9 cellular contexts compared by ENCODE assay signal in the genomic region with DNA sequence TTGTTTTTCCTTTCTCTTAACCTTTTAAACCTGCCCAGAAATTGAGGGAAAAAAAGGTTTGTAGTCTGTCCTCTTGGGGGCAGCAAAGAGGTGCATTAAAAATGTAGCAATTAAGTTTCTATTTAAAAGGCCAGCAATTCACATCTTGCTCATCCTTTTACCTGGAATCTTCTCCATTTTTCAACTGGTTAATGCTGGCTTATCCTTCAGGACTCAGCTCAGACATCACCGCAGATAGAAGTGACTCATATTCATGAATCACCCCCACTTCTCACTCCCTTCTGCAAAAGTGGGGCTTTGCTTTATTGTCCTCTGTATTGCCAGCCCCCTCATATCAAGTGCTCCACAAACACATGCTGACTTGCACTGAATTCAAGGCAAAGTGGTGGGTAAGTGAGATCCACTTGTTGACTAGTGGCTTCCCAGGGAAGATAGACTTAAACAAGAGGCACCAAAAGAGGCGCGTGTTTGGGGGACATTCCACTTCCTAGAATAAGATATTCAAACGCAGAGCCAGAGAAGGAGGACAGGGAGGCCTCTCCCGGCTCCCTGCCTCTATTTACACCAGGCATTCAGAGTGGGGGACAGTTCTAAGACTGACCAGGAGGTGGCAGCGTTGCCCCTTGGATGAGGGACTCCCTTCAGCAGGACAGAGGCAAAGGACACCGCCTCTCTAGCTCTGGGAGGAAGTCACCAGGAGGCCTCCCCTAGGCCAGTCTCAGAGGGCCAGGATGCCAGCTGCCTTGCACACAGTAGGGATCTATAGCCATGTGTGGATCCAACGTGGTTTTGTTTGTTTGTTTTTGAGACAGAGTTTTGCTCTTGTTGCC. TPM values are rescaled to one million over a fixed set of nuclear protein-coding genes. Genes with fewer than 3 reads are reported as not detected.
DNase-seq lines count a peak whose midpoint lies in the region; ATAC-seq and TF ChIP-seq lines count a peak whose summit lies in the region.
"Had no signal": no experiment of that assay in that cellular context is flagged by ENCODE, and none has a peak within 500 bp of the region (broad histone marks: within the 10 kb centered on the region; RNA-seq: fewer than 3 reads in every experiment).

No MANE protein-coding gene starts in this region.

- H3K27ac Mint-ChIP-seq in natural killer cell treated with Interleukin-12 subunit alpha and Interleukin-12 subunit beta and Interleukin-15 and Interleukin-18, amount 100 ng/mL, for 72 hours = no peak overlapping the region

- no peak overlapping the region for H3K4me3 ChIP-seq in Jurkat, Clone E6-1 (ENCODE audit: low read length)
- H3K4me3 ChIP-seq in PC-9 = no peak overlapping the region
- H3K4me3 ChIP-seq in fibroblast of lung (replicated peaks in 1 of 4; ENCODE audit: control extremely low read depth in 1 of 4, insufficient read depth in 1 of 4, low read depth in 3 of 4, low read length in 4 of 4) = no peak overlapping the region
- H3K4me3 ChIP-seq: SK-N-MC had no signal

- H3K27me3 ChIP-seq in PC-9 (ENCODE audit: insufficient read depth, low read depth) = 0 out of 2 replicates have a peak, but pooled peaks cover 3% of the 10 kb centered on the region
- no peaks in the 10 kb centered on the region for H3K27me3 ChIP-seq in fibroblast of lung (ENCODE audit: control insufficient read depth, insufficient read depth, low read length)

- peaks cover 30% of the 10 kb centered on the region for H3K4me1 ChIP-seq in PC-9 (replicated peaks; ENCODE audit: insufficient read depth)
- H3K4me1 ChIP-seq in fibroblast of lung (ENCODE audit: control insufficient read depth, extremely low read depth, insufficient read depth, low read length) = no peaks in the 10 kb centered on the region

- H2AFZ ChIP-seq in PC-9 = no peak overlapping the region
- H2AFZ ChIP-seq in fibroblast of lung (ENCODE audit: low read length) = no peak overlapping the region

- no peaks in the 10 kb centered on the region for H3K9me3 Mint-ChIP-seq in activated T-cell treated with anti-CD3 and anti-CD28 coated beads, Interleukin-2, amount 50 U/mL, for 4 hours
- no peaks in the 10 kb centered on the region for H3K9me3 Mint-ChIP-seq in natural killer cell treated with Interleukin-12 subunit alpha and Interleukin-12 subunit beta and Interleukin-15 and Interleukin-18, amount 100 ng/mL, for 72 hours

- no TSS peak for BruUV-seq in PC-9 (replicated peaks; lab: Mats Ljungman, UMichigan)

- no peak overlapping the region for H3K9ac ChIP-seq in fibroblast of lung (ENCODE audit: insufficient read depth, low read length)

- H4K20me1 ChIP-seq in PC-9 (ENCODE audit: insufficient read depth) (no peaks in the 10 kb centered on the region), fibroblast of lung (ENCODE audit: control insufficient read depth, extremely low read depth, insufficient read depth, low read length) (no peaks in the 10 kb centered on the region)

- H3K79me2 ChIP-seq in PC-9 (ENCODE audit: low read depth) = no peaks in the 10 kb centered on the region
- H3K79me2 ChIP-seq in fibroblast of lung (ENCODE audit: control insufficient read depth, insufficient read depth, low read length) = no peaks in the 10 kb centered on the region

- peak; percentile 74 for DNase-seq in Jurkat, Clone E6-1 (ENCODE audit: low read depth, low spot score)
- DNase-seq in PC-9 (peak; percentile 59 to 82), fibroblast of lung (ENCODE audit: low read depth in 2 of 2) (peak; percentile 54 to 64)
- peak; percentile 68 for DNase-seq in activated T-cell treated with anti-CD3 and anti-CD28 coated beads, Interleukin-2, amount 50 U/mL, for 4 hours
- peak; percentile 64 for DNase-seq in natural killer cell treated with Interleukin-12 subunit alpha and Interleukin-12 subunit beta and Interleukin-15 and Interleukin-18, amount 100 ng/mL, for 72 hours (ENCODE audit: low spot score)
- peak; percentile 69 for DNase-seq in stimulated activated naive CD4-positive, alpha-beta T cell treated with Interleukin-2 at 50 U/mL for 16 hours (lab: John Stamatoyannopoulos, UW)

- ATAC-seq in GM19452 (IDR thresholded peaks at IDR 0.05; ENCODE audit: unreplicated experiment) = peak; percentile 75
- peak; percentile 72 to 81 for ATAC-seq in activated T-cell treated with anti-CD3 and anti-CD28 coated beads, Interleukin-2, amount 50 U/mL, for 4 hours
- ATAC-seq in natural killer cell treated with Interleukin-12 subunit alpha and Interleukin-12 subunit beta and Interleukin-15 and Interleukin-18, amount 100 ng/mL, for 72 hours = peak; percentile 83 to 87

- H3K4me1 Mint-ChIP-seq in activated T-cell treated with anti-CD3 and anti-CD28 coated beads, Interleukin-2, amount 50 U/mL, for 4 hours (ENCODE audit: low read depth) = peaks cover 46% of the 10 kb centered on the region
- H3K4me1 Mint-ChIP-seq in natural killer cell treated with Interleukin-12 subunit alpha and Interleukin-12 subunit beta and Interleukin-15 and Interleukin-18, amount 100 ng/mL, for 72 hours (ENCODE audit: low read depth in 2 of 2) = peaks cover 4 to 21% of the 10 kb centered on the region in 2 donors

- no peaks in the 10 kb centered on the region for H3K9me2 ChIP-seq in PC-9 (ENCODE audit: insufficient read depth)

- no peak overlapping the region for H3K4me3 Mint-ChIP-seq in activated T-cell treated with anti-CD3 and anti-CD28 coated beads, Interleukin-2, amount 50 U/mL, for 4 hours
- H3K4me3 Mint-ChIP-seq in natural killer cell treated with Interleukin-12 subunit alpha and Interleukin-12 subunit beta and Interleukin-15 and Interleukin-18, amount 100 ng/mL, for 72 hours = no peak overlapping the region

- no peaks in the 10 kb centered on the region for H3K9me3 ChIP-seq in PC-9 (ENCODE audit: insufficient read depth, low read depth)
- H3K9me3 ChIP-seq in fibroblast of lung (ENCODE audit: control insufficient read depth, insufficient read depth, low read depth, low read length) = no peaks in the 10 kb centered on the region

- peaks cover 21% of the 10 kb centered on the region; the same call in 1 of the 2 replicates for H3F3A ChIP-seq in PC-9 (ENCODE audit: insufficient read depth, low read depth)

- H3K36me3 Mint-ChIP-seq in activated T-cell treated with anti-CD3 and anti-CD28 coated beads, Interleukin-2, amount 50 U/mL, for 4 hours (ENCODE audit: insufficient read depth) = no peaks in the 10 kb centered on the region
- no peaks in the 10 kb centered on the region for H3K36me3 Mint-ChIP-seq in natural killer cell treated with Interleukin-12 subunit alpha and Interleukin-12 subunit beta and Interleukin-15 and Interleukin-18, amount 100 ng/mL, for 72 hours

- POLR2A ChIA-PET in PC-9 (lab: Charles Lee; ENCODE audit: unreplicated experiment) = no interaction called here

- CTCF ChIA-PET in PC-9 (lab: Charles Lee) = interaction anchor here (0.6 to 1.5 kb wide), 10 partner anchors 18 to 1820 kb away, joined by 3 to 9 read pairs (median 4); a partner anchor contains a TSS

- no peaks in the 10 kb centered on the region for H3K36me3 ChIP-seq in PC-9 (ENCODE audit: low read depth)
- no peaks in the 10 kb centered on the region for H3K36me3 ChIP-seq in fibroblast of lung (ENCODE audit: control insufficient read depth, insufficient read depth, low read length)

- intact Hi-C loops in PC-9 (cut with micrococcal nuclease; ENCODE audit: unreplicated experiment) = loop anchor here (1.0 to 10.0 kb wide), 7 partner anchors 58 to 1190 kb away; no protein-coding TSS in a partner anchor

- peak overlapping the region; percentile 37 for H3K4me2 ChIP-seq in PC-9
- no peak overlapping the region for H3K4me2 ChIP-seq in fibroblast of lung (ENCODE audit: extremely low read depth, insufficient read depth, low read length)

- H3K27me3 Mint-ChIP-seq in activated T-cell treated with anti-CD3 and anti-CD28 coated beads, Interleukin-2, amount 50 U/mL, for 4 hours (ENCODE audit: low read depth) = no peaks in the 10 kb centered on the region
- no peaks in the 10 kb centered on the region for H3K27me3 Mint-ChIP-seq in natural killer cell treated with Interleukin-12 subunit alpha and Interleukin-12 subunit beta and Interleukin-15 and Interleukin-18, amount 100 ng/mL, for 72 hours

- peak; percentile 88 for TF ChIP-seq CTCF in C4-2B (conservative IDR thresholded peaks at IDR 0.05)
- peak; percentile 90 for TF ChIP-seq CTCF in PC-9 (conservative IDR thresholded peaks at IDR 0.05)
- peak; percentile 72 to 80 for TF ChIP-seq CTCF in fibroblast of lung (conservative IDR thresholded peaks at IDR 0.05 in 1 of 2, IDR thresholded peaks at IDR 0.05 in 1 of 2; ENCODE audit: low read depth in 1 of 2, low read length in 2 of 2)

- H3K27ac ChIP-seq in C4-2B (peak overlapping the region; percentile 13; the same call in 1 of the 2 replicates), PC-9 (no peak overlapping the region), fibroblast of lung (ENCODE audit: insufficient read depth, low read length) (no peak overlapping the region)
- H3K27ac ChIP-seq: SK-N-MC had no signal

RNA-seq across cellular contexts. Expression of a gene that starts 23.2 kb away (rescaled TPM):
- not detected for polyA plus RNA-seq in Jurkat, Clone E6-1 (2012; ENCODE audit: insufficient read depth, insufficient read length)
- not detected in 2 replicates for total RNA-seq in PC-9 (2021)
- not detected for total RNA-seq in activated T-cell treated with anti-CD3 and anti-CD28 coated beads, Interleukin-2, amount 50 U/mL, for 4 hours
- not detected in 2 replicates for total RNA-seq in fibroblast of lung
- polyA plus RNA-seq in fibroblast of lung = not detected in 2 replicates
- not detected in 2 replicates for polyA plus RNA-seq in fibroblast of lung (2012)
- not detected in 2 replicates for polyA minus RNA-seq in fibroblast of lung (ENCODE audit: low replicate concordance)
- total RNA-seq in natural killer cell treated with Interleukin-12 subunit alpha and Interleukin-12 subunit beta and Interleukin-15 and Interleukin-18, amount 100 ng/mL, for 72 hours = not detected
